Comparison of ENCODE assay signal across 2 cellular contexts in the genomic region with DNA sequence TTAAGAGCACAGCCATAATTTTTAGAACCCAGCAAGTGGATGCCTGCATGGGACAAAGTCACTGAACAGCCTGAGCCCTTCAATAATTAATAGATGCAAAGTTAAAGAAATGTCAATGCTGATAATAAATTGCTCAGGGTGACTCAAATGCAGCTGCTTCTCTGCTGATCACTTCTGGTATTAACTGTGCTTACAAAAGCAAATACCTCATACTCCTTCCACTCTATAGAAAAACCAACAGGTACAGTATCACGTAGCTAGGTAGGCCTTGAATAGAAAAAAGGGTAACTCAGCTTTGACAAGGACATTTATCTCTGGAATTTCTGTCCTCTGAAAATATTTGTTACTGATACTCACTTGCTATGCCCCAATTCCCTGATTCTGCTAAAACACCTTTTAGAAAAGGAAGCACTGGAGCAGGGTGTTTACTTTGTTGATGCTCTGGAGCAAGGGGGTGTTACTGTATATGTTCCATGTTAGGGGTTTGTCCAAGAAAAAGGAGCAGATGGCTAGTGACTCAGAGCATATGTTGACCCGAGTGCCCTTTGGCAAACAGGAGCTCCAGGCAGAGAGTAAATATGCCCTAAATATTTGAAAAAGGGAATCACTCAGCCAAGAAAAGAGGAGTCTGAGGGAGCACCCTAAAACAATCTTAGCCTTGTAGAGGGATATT.
TF ChIP-seq lines count a peak whose summit lies in the region.

No MANE protein-coding gene starts in this region.

TF ChIP-seq in HCT116, 20 proteins besides CTCF, POLR2A, EP300 and RAD21:
- TF ChIP-seq ZNF274 (IDR thresholded peaks at IDR 0.05; ENCODE audit: low read depth, low read length) (no peak), ELF1 (IDR thresholded peaks at IDR 0.05; ENCODE audit: borderline replicate concordance, low read depth) (no peak), FOSL1 (IDR thresholded peaks at IDR 0.05; ENCODE audit: low read depth) (no peak), POLR2AphosphoS5 (IDR thresholded peaks at IDR 0.05; ENCODE audit: low read depth, low read length) (no peak), SIN3A (IDR thresholded peaks at IDR 0.05; ENCODE audit: low read depth) (no peak), TCF7L2 (IDR thresholded peaks at IDR 0.05; ENCODE audit: borderline replicate concordance, extremely low read depth, insufficient read depth, insufficient read length) (no peak), CEBPB (IDR thresholded peaks at IDR 0.05; ENCODE audit: low read depth) (no peak), ZFX (IDR thresholded peaks at IDR 0.05) (no peak), EGR1 (IDR thresholded peaks at IDR 0.05; ENCODE audit: low read depth) (no peak), SRF (IDR thresholded peaks at IDR 0.05; ENCODE audit: low read depth) (no peak), JUND (IDR thresholded peaks at IDR 0.05) (no peak; the same call in 1 of the 2 replicates), CBX3 (IDR thresholded peaks at IDR 0.05; ENCODE audit: low read depth) (no peak), SP1 (IDR thresholded peaks at IDR 0.05; ENCODE audit: low read depth) (no peak), EZH2 (IDR thresholded peaks at IDR 0.05) (no peak), YY1 (IDR thresholded peaks at IDR 0.05; ENCODE audit: extremely low read depth, insufficient replicate concordance, low read depth, low read length) (no peak)
- TF ChIP-seq, protein P1, sequence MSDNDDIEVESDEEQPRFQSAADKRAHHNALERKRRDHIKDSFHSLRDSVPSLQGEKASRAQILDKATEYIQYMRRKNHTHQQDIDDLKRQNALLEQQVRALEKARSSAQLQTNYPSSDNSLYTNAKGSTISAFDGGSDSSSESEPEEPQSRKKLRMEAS (IDR thresholded peaks at IDR 0.05): no peak
- TF ChIP-seq, protein P2, sequence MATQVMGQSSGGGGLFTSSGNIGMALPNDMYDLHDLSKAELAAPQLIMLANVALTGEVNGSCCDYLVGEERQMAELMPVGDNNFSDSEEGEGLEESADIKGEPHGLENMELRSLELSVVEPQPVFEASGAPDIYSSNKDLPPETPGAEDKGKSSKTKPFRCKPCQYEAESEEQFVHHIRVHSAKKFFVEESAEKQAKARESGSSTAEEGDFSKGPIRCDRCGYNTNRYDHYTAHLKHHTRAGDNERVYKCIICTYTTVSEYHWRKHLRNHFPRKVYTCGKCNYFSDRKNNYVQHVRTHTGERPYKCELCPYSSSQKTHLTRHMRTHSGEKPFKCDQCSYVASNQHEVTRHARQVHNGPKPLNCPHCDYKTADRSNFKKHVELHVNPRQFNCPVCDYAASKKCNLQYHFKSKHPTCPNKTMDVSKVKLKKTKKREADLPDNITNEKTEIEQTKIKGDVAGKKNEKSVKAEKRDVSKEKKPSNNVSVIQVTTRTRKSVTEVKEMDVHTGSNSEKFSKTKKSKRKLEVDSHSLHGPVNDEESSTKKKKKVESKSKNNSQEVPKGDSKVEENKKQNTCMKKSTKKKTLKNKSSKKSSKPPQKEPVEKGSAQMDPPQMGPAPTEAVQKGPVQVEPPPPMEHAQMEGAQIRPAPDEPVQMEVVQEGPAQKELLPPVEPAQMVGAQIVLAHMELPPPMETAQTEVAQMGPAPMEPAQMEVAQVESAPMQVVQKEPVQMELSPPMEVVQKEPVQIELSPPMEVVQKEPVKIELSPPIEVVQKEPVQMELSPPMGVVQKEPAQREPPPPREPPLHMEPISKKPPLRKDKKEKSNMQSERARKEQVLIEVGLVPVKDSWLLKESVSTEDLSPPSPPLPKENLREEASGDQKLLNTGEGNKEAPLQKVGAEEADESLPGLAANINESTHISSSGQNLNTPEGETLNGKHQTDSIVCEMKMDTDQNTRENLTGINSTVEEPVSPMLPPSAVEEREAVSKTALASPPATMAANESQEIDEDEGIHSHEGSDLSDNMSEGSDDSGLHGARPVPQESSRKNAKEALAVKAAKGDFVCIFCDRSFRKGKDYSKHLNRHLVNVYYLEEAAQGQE (IDR thresholded peaks at IDR 0.05; ENCODE audit: low read depth): no peak
- TF ChIP-seq, protein P3, sequence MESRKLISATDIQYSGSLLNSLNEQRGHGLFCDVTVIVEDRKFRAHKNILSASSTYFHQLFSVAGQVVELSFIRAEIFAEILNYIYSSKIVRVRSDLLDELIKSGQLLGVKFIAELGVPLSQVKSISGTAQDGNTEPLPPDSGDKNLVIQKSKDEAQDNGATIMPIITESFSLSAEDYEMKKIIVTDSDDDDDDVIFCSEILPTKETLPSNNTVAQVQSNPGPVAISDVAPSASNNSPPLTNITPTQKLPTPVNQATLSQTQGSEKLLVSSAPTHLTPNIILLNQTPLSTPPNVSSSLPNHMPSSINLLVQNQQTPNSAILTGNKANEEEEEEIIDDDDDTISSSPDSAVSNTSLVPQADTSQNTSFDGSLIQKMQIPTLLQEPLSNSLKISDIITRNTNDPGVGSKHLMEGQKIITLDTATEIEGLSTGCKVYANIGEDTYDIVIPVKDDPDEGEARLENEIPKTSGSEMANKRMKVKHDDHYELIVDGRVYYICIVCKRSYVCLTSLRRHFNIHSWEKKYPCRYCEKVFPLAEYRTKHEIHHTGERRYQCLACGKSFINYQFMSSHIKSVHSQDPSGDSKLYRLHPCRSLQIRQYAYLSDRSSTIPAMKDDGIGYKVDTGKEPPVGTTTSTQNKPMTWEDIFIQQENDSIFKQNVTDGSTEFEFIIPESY (IDR thresholded peaks at IDR 0.05; ENCODE audit: extremely low read depth, insufficient replicate concordance, low read length): no peak
- TF ChIP-seq, protein P4, sequence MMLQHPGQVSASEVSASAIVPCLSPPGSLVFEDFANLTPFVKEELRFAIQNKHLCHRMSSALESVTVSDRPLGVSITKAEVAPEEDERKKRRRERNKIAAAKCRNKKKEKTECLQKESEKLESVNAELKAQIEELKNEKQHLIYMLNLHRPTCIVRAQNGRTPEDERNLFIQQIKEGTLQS (IDR thresholded peaks at IDR 0.05): no peak

TF ChIP-seq in endothelial cell of umbilical vein, 7 proteins besides CTCF, POLR2A, EP300 and RAD21:
- no peak for TF ChIP-seq GATA2 (IDR thresholded peaks at IDR 0.05; ENCODE audit: insufficient read depth, insufficient read length, low read depth, low read length)
- TF ChIP-seq POLR2AphosphoS5 (IDR thresholded peaks at IDR 0.05; ENCODE audit: insufficient read depth, low read depth, low read length): peak; percentile 55
- peak; percentile 85 for TF ChIP-seq FOS (IDR thresholded peaks at IDR 0.05; ENCODE audit: borderline replicate concordance, insufficient read depth, low read length)
- peak; percentile 56 for TF ChIP-seq JUN (IDR thresholded peaks at IDR 0.05; ENCODE audit: borderline replicate concordance, insufficient read depth, insufficient read length, low read depth)
- TF ChIP-seq MYC (IDR thresholded peaks at IDR 0.05; ENCODE audit: low read depth, low read length): no peak
